7 cellular contexts compared by ENCODE assay signal in genomic region chr21:46052703-46053651, GRCh38. TPM values are rescaled to one million over a fixed set of nuclear protein-coding genes. Genes with fewer than 3 reads are reported as not detected.
DNase-seq lines count a peak whose midpoint lies in the region; TF ChIP-seq lines count a peak whose summit lies in the region.

No MANE protein-coding gene starts in this region.

- peaks cover 15% of the 10 kb centered on the region for H3K36me3 Mint-ChIP-seq in HFFc6 (ENCODE audit: low read depth)
- H3K36me3 Mint-ChIP-seq in activated T-cell treated with anti-CD3 and anti-CD28 coated beads, Interleukin-2, amount 50 U/mL, for 24 hours (ENCODE audit: low read depth), result no peaks in the 10 kb centered on the region

- H3K4me1 Mint-ChIP-seq in HFFc6 (ENCODE audit: low read depth), result peaks cover 36% of the 10 kb centered on the region
- H3K4me1 Mint-ChIP-seq in activated T-cell treated with anti-CD3 and anti-CD28 coated beads, Interleukin-2, amount 50 U/mL, for 24 hours (ENCODE audit: low read depth), result peaks cover 40% of the 10 kb centered on the region

- no peak for TF ChIP-seq CTCF in HFFc6 (IDR thresholded peaks at IDR 0.05)

- DNase-seq in HFFc6 (peak; percentile 81), kidney glomerular epithelial cell (lab: John Stamatoyannopoulos, UW) (peak; percentile 72), DMS53 (lab: John Stamatoyannopoulos, UW) (no peak), NCI-H2196 (lab: John Stamatoyannopoulos, UW; ENCODE audit: unreplicated experiment) (no peak), KG1 (lab: John Stamatoyannopoulos, UW) (no peak)
- DNase-seq in activated T-cell treated with anti-CD3 and anti-CD28 coated beads, Interleukin-2, amount 50 U/mL, for 24 hours, result peak; percentile 59
- DNase-seq in stimulated activated CD8-positive, alpha-beta memory T cell treated with anti-CD3 and anti-CD28 coated beads, Interleukin-2, amount 100 ng/mL, for 48 hours (ENCODE audit: low read depth in 2 of 2), result peak; percentile 50 to 51

- peaks cover under 1% of the 10 kb centered on the region; the same call in 1 of the 2 replicates for H3K9me3 Mint-ChIP-seq in HFFc6
- H3K9me3 Mint-ChIP-seq in activated T-cell treated with anti-CD3 and anti-CD28 coated beads, Interleukin-2, amount 50 U/mL, for 24 hours, result no peaks in the 10 kb centered on the region

- H3K27ac Mint-ChIP-seq in HFFc6, result peak overlapping the region; percentile 71
- H3K27ac Mint-ChIP-seq in activated T-cell treated with anti-CD3 and anti-CD28 coated beads, Interleukin-2, amount 50 U/mL, for 24 hours, result peak overlapping the region; percentile 92

- H3K27me3 Mint-ChIP-seq in HFFc6 (ENCODE audit: insufficient read depth), result peaks cover 7% of the 10 kb centered on the region
- peaks cover 18% of the 10 kb centered on the region for H3K27me3 Mint-ChIP-seq in activated T-cell treated with anti-CD3 and anti-CD28 coated beads, Interleukin-2, amount 50 U/mL, for 24 hours

- peak overlapping the region; percentile 17; the same call in 1 of the 2 replicates for H3K4me3 Mint-ChIP-seq in HFFc6
- H3K4me3 Mint-ChIP-seq in activated T-cell treated with anti-CD3 and anti-CD28 coated beads, Interleukin-2, amount 50 U/mL, for 24 hours, result peak overlapping the region; percentile 23

RNA-seq across cellular contexts. Expression of gene COL6A2, which starts 44.9 kb away (rescaled TPM):
- 100 to 1,000 TPM; 426 to 514 (median 467) TPM for total RNA-seq in HFFc6 (2021; fragmentation: NEBNext Ultra II Directional; extraction: Animal tissue kit (Norgen Biotek cat#: 25700))

Comparison
In these comparisons a context has a peak if more than half of its experiments do, and no peak if none do; other contexts are left out.
1. DNase-seq: peak in HFFc6 (single experiment), activated T-cell treated with anti-CD3 and anti-CD28 coated beads, Interleukin-2, amount 50 U/mL, for 24 hours (single experiment), kidney glomerular epithelial cell (single experiment) and stimulated activated CD8-positive, alpha-beta memory T cell treated with anti-CD3 and anti-CD28 coated beads, Interleukin-2, amount 100 ng/mL, for 48 hours (2 of 2); none in DMS53 (single experiment), NCI-H2196 (single experiment) and KG1 (single experiment).